In the genomic region with DNA sequence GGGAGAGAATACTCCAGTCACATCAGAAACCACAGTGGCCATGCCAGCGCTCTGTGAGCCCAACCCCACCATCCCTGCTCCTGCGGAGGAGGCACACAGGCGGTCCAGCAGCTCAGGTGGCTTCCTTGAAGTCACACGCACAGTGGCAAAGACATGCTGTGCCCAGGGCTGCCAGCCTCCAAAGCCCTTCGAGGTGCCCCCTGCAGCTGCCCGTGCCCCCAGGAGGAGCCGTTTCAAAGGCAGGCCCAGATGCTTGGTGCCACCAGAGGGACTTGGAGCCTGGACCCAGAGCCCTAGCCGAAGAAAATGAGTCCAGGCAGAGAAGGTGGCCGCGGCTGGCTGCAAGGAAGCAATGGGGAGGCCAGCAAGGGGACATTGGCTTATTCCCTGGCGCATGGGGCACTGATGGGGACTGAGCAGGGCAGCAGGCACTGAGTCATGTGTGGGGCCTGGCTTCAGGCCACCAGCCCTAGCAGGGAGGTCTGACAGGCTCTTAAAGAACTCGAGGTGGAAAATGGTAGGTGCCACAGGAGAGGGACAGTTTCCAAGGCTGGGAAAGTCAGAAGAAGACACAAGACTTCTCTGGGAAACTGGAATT, we compare ENCODE assay signal across 24 cellular contexts. TPM values are rescaled to one million over a fixed set of nuclear protein-coding genes. Genes with fewer than 3 reads are reported as not detected.
DNase-seq lines count a peak whose midpoint lies in the region; ATAC-seq and TF ChIP-seq lines count a peak whose summit lies in the region.
"Had no signal": no experiment of that assay in that cellular context is flagged by ENCODE, and none has a peak within 500 bp of the region (broad histone marks: within the 10 kb centered on the region; RNA-seq: fewer than 3 reads in every experiment).

No MANE protein-coding gene starts in this region.

- H3K27me3 ChIP-seq in right atrium auricular region, result no peaks in the 10 kb centered on the region
- H3K27me3 ChIP-seq in SJSA1 (replicated peaks), result no peaks in the 10 kb centered on the region; the same call in 1 of the 2 replicates
- H3K27me3 ChIP-seq in left ventricle myocardium inferior (ENCODE audit: low read depth), result no peaks in the 10 kb centered on the region
- H3K27me3 ChIP-seq: brain microvascular endothelial cell, left lung, SJCRH30, upper lobe of left lung had no signal

- H3K36me3 ChIP-seq in right atrium auricular region (no peaks in the 10 kb centered on the region), SJSA1 (peaks cover 36% of the 10 kb centered on the region), left ventricle myocardium inferior (no peaks in the 10 kb centered on the region)
- H3K36me3 ChIP-seq: brain microvascular endothelial cell, left lung, SJCRH30, upper lobe of left lung had no signal

- H3K4me1 ChIP-seq in right atrium auricular region, result no peaks in the 10 kb centered on the region
- peaks cover 13% of the 10 kb centered on the region for H3K4me1 ChIP-seq in SJSA1 (replicated peaks)
- H3K4me1 ChIP-seq in left ventricle myocardium inferior, result peaks cover 8% of the 10 kb centered on the region
- H3K4me1 ChIP-seq: left lung, SJCRH30 had no signal

- H3K9me3 ChIP-seq in right atrium auricular region (no peaks in the 10 kb centered on the region), SJSA1 (replicated peaks) (no peaks in the 10 kb centered on the region), left ventricle myocardium inferior (replicated peaks) (no peaks in the 10 kb centered on the region)
- H3K9me3 ChIP-seq: left lung, SJCRH30, upper lobe of left lung had no signal

- peak; percentile 86 for ATAC-seq in Right ventricle myocardium superior (ENCODE audit: poor library complexity)
- ATAC-seq in GM21529 (IDR thresholded peaks at IDR 0.05; ENCODE audit: unreplicated experiment), result no peak
- ATAC-seq: GM12878; stimulated activated effector memory CD8-positive, alpha-beta T cell treated with anti-CD3 and anti-CD28 coated beads, Interleukin-12 subunit alpha, Interleukin-12 subunit beta, amount 100 ng/mL, for 72 hours had no signal

- intact Hi-C loops in Right ventricle myocardium superior (cut with DNase I) (no loop called here), left ventricle myocardium inferior (cut with micrococcal nuclease) (no loop called here)

- DNase-seq in Right ventricle myocardium superior (peak; percentile 54), right atrium auricular region (ENCODE audit: low spot score) (no peak), SJSA1 (ENCODE audit: low read depth in 1 of 2, low spot score in 2 of 2) (peak; percentile 60 to 77), left ventricle myocardium inferior (peak; percentile 50), GM19240 (ENCODE audit: insufficient read length, low spot score) (no peak), NCI-H2227 (lab: John Stamatoyannopoulos, UW; ENCODE audit: unreplicated experiment) (no peak), NCI-H128 (lab: John Stamatoyannopoulos, UW; ENCODE audit: unreplicated experiment) (no peak)
- DNase-seq: ACHN; activated CD4-positive, alpha-beta T cell treated with anti-CD3 and anti-CD28 coated beads, Interleukin-2, amount 10 ng/mL, durations not matched to agents 24 days and 14 days; activated naive CD4-positive, alpha-beta T cell treated with anti-CD3 and anti-CD28 coated beads, Interleukin-2, amount 50 U/mL, for 16 hours; brain microvascular endothelial cell; CD8-positive, alpha-beta memory T cell; left lung; NCI-H187; NCI-H446 treated with DMSO at 0.1 percent for 48 hours; SJCRH30; T1000; upper lobe of left lung had no signal

- H3K27ac ChIP-seq in right atrium auricular region (no peak overlapping the region), SJSA1 (no peak overlapping the region), left ventricle myocardium inferior (replicated peaks) (no peak overlapping the region)
- H3K27ac ChIP-seq: brain microvascular endothelial cell, left lung, SJCRH30, upper lobe of left lung had no signal

- no peak overlapping the region for H3K4me3 ChIP-seq in right atrium auricular region
- no peak overlapping the region for H3K4me3 ChIP-seq in SJSA1
- no peak overlapping the region for H3K4me3 ChIP-seq in left ventricle myocardium inferior
- H3K4me3 ChIP-seq: GM12878, left lung, SJCRH30, smooth muscle cell, upper lobe of left lung had no signal

- no peak for TF ChIP-seq CTCF in right atrium auricular region (IDR thresholded peaks at IDR 0.05)
- TF ChIP-seq CTCF in left ventricle myocardium inferior (IDR thresholded peaks at IDR 0.05; ENCODE audit: borderline replicate concordance), result no peak

RNA-seq across cellular contexts. Expression of gene CACNG1, which starts 17.2 kb away (rescaled TPM):
- not detected for total RNA-seq in Right ventricle myocardium superior
- not detected for total RNA-seq in right atrium auricular region
- 0.26 TPM in 1 of 2 replicates, not detected in the other for total RNA-seq in SJSA1 (2014; rRNA removed; shearing (Covaris generic))
- not detected for total RNA-seq in left ventricle myocardium inferior
- total RNA-seq: activated CD4-positive, alpha-beta T cell treated with anti-CD3 and anti-CD28 coated beads, Interleukin-2, amount 10 ng/mL, durations not matched to agents 24 days and 14 days; CD8-positive, alpha-beta memory T cell; fibroblast of lung; GM12878; left lung; osteocyte; smooth muscle cell had no signal

Comparison
In these comparisons a context has a peak if more than half of its experiments do, and no peak if none do; other contexts are left out.
1. DNase-seq: peak in Right ventricle myocardium superior (single experiment), SJSA1 (2 of 2) and left ventricle myocardium inferior (single experiment); none in right atrium auricular region (single experiment), GM19240 (single experiment), NCI-H2227 (single experiment) and NCI-H128 (single experiment).